Comparison of ENCODE assay signal across 33 cellular contexts in genomic region chr13:112341446-112341845, GRCh38. TPM values are rescaled to one million over a fixed set of nuclear protein-coding genes. Genes with fewer than 3 reads are reported as not detected.
"Had no signal": no experiment of that assay in that cellular context is flagged by ENCODE, and none has a peak within 500 bp of the region (broad histone marks: within the 10 kb centered on the region; RNA-seq: fewer than 3 reads in every experiment).

No MANE protein-coding gene starts in this region.

- DNase-seq: stimulated activated CD4-positive, alpha-beta T cell treated with anti-CD3 and anti-CD28 coated beads, Interleukin-2, amount 100 ng/mL, for 48 hours; stimulated activated CD4-positive, alpha-beta T cell treated with anti-CD3 and anti-CD28 coated beads, Interleukin-4, amount 100 ng/mL, for 1 hour; stimulated activated CD4-positive, alpha-beta T cell treated with anti-CD3 and anti-CD28 coated beads, Interleukin-4, amount 100 ng/mL, for 24 hours; stimulated activated CD4-positive, alpha-beta T cell treated with anti-CD3 and anti-CD28 coated beads, Interleukin-4, amount 100 ng/mL, for 4 hours; stimulated activated CD8-positive, alpha-beta memory T cell treated with anti-CD3 and anti-CD28 coated beads, Interleukin-4, amount 100 ng/mL, for 48 hours; stimulated activated naive B cell treated with anti-CD40 and anti-IgM and Interleukin-4, amounts not matched to agents 10 μg/mL and 1 μg/mL and 100 μg/mL, for 72 hours; stimulated activated naive CD4-positive, alpha-beta T cell; stimulated activated naive CD4-positive, alpha-beta T cell treated with Interleukin-2 at 50 U/mL for 16 hours; stimulated activated naive CD8-positive, alpha-beta T cell treated with anti-CD3 and anti-CD28 coated beads, Interleukin-15, amount 100 ng/mL, for 72 hours; stimulated activated naive CD8-positive, alpha-beta T cell treated with anti-CD3 and anti-CD28 coated beads, Interleukin-15, Interleukin-2, amounts not matched to agents 100 U/mL and 50 U/mL, for 24 hours; stomach; substantia nigra; testis; thyroid gland; transverse colon; trophoblast cell; upper lobe of right lung; uterus had no signal

- H3K36me3 ChIP-seq: stomach, suprapubic skin, thoracic aorta, thyroid gland, tibial artery, transverse colon, upper lobe of left lung, upper lobe of right lung, uterus, vagina had no signal

- H3K9me3 ChIP-seq: testis, thyroid gland, upper lobe of right lung, uterus, vagina had no signal

- ATAC-seq: stimulated activated effector memory CD8-positive, alpha-beta T cell treated with anti-CD3 and anti-CD28 coated beads, Interleukin-12 subunit alpha, Interleukin-12 subunit beta, amount 100 ng/mL, for 72 hours; stimulated activated memory B cell treated with anti-CD40 and anti-IgM and Interleukin-4, amounts not matched to agents 10 μg/mL and 1 μg/mL and 100 μg/mL, for 72 hours; stimulated activated naive B cell treated with anti-CD40 and anti-IgM and Interleukin-4, amounts not matched to agents 10 μg/mL and 1 μg/mL and 100 μg/mL, for 72 hours; stimulated activated naive CD8-positive, alpha-beta T cell treated with anti-CD3 and anti-CD28 coated beads, Interleukin-15, amount 100 ng/mL, for 72 hours; stimulated activated naive CD8-positive, alpha-beta T cell treated with anti-CD3 and anti-CD28 coated beads, Interleukin-15, Interleukin-2, amounts not matched to agents 100 U/mL and 50 U/mL, for 24 hours; upper lobe of right lung had no signal

- H3K4me1 Mint-ChIP-seq: stimulated activated effector memory CD8-positive, alpha-beta T cell treated with anti-CD3 and anti-CD28 coated beads, Interleukin-12 subunit alpha, Interleukin-12 subunit beta, amount 100 ng/mL, for 72 hours; stimulated activated memory B cell treated with anti-CD40 and anti-IgM and Interleukin-4, amounts not matched to agents 10 μg/mL and 1 μg/mL and 100 μg/mL, for 72 hours had no signal

- H3K27ac ChIP-seq: stomach, suprapubic skin, testis, thoracic aorta, thyroid gland, tibial artery, transverse colon, upper lobe of left lung, upper lobe of right lung, uterus, vagina had no signal

- H3K4me3 ChIP-seq: stomach, suprapubic skin, testis, thoracic aorta, thyroid gland, tibial artery, transverse colon, upper lobe of left lung, upper lobe of right lung, uterus, vagina had no signal

- H3K27ac Mint-ChIP-seq: stimulated activated effector memory CD8-positive, alpha-beta T cell treated with anti-CD3 and anti-CD28 coated beads, Interleukin-12 subunit alpha, Interleukin-12 subunit beta, amount 100 ng/mL, for 72 hours; stimulated activated memory B cell treated with anti-CD40 and anti-IgM and Interleukin-4, amounts not matched to agents 10 μg/mL and 1 μg/mL and 100 μg/mL, for 72 hours; stimulated activated naive B cell treated with anti-CD40 and anti-IgM and Interleukin-4, amounts not matched to agents 10 μg/mL and 1 μg/mL and 100 μg/mL, for 72 hours; stimulated activated naive CD8-positive, alpha-beta T cell treated with anti-CD3 and anti-CD28 coated beads, Interleukin-15, amount 100 ng/mL, for 72 hours; stimulated activated naive CD8-positive, alpha-beta T cell treated with anti-CD3 and anti-CD28 coated beads, Interleukin-15, Interleukin-2, amounts not matched to agents 100 ng/mL and 50 ng/mL, for 24 hours; type B pancreatic cell had no signal

- H3K4me3 Mint-ChIP-seq: stimulated activated effector memory CD8-positive, alpha-beta T cell treated with anti-CD3 and anti-CD28 coated beads, Interleukin-12 subunit alpha, Interleukin-12 subunit beta, amount 100 ng/mL, for 72 hours; stimulated activated memory B cell treated with anti-CD40 and anti-IgM and Interleukin-4, amounts not matched to agents 10 μg/mL and 1 μg/mL and 100 μg/mL, for 72 hours; stimulated activated naive B cell treated with anti-CD40 and anti-IgM and Interleukin-4, amounts not matched to agents 10 μg/mL and 1 μg/mL and 100 μg/mL, for 72 hours; stimulated activated naive CD8-positive, alpha-beta T cell treated with anti-CD3 and anti-CD28 coated beads, Interleukin-15, amount 100 ng/mL, for 72 hours; stimulated activated naive CD8-positive, alpha-beta T cell treated with anti-CD3 and anti-CD28 coated beads, Interleukin-15, Interleukin-2, amounts not matched to agents 100 ng/mL and 50 ng/mL, for 24 hours; type B pancreatic cell had no signal

- H3K27me3 ChIP-seq: testis, thyroid gland, uterus, vagina had no signal

- H3K36me3 Mint-ChIP-seq: stimulated activated effector memory CD8-positive, alpha-beta T cell treated with anti-CD3 and anti-CD28 coated beads, Interleukin-12 subunit alpha, Interleukin-12 subunit beta, amount 100 ng/mL, for 72 hours; stimulated activated memory B cell treated with anti-CD40 and anti-IgM and Interleukin-4, amounts not matched to agents 10 μg/mL and 1 μg/mL and 100 μg/mL, for 72 hours; type B pancreatic cell had no signal

- FAIRE-seq: urothelium cell line had no signal

- H3K4me1 ChIP-seq: stomach, suprapubic skin, testis, thyroid gland, tibial artery, transverse colon, upper lobe of right lung, uterus, vagina had no signal

RNA-seq across cellular contexts. Expression of gene SPACA7, which starts 34.7 kb away (rescaled TPM):
- total RNA-seq: stomach, subcutaneous adipose tissue, suprapubic skin, temporal lobe, thoracic aorta, thyroid gland, transverse colon, upper lobe of left lung, upper lobe of right lung, ureter, urinary bladder, uterus, vagina had no signal
- polyA plus RNA-seq: stomach, thymus, urinary bladder had no signal
